ENCODE assay signal across 3 cellular contexts in genomic region chr9:36828574-36829141, GRCh38.
A peak's percentile ranks its signal among the peaks of the same experiment; 100 is the strongest.
TF ChIP-seq lines count a peak whose summit lies in the region.

No MANE protein-coding gene starts in this region.

TF ChIP-seq in IMR-90, 13 proteins besides CTCF, POLR2A, EP300 and RAD21:
- TF ChIP-seq ELK1 (IDR thresholded peaks at IDR 0.05; ENCODE audit: borderline replicate concordance, low read depth, low read length) (no peak), CEBPB (IDR thresholded peaks at IDR 0.05; ENCODE audit: low read depth, low read length) (no peak), MAFK (IDR thresholded peaks at IDR 0.05; ENCODE audit: low read depth, low read length) (no peak), RFX5 (IDR thresholded peaks at IDR 0.05; ENCODE audit: low read depth, low read length) (no peak), NFE2L2 (IDR thresholded peaks at IDR 0.05; ENCODE audit: low read depth, low read length) (no peak)

TF ChIP-seq in GM12878, 131 proteins besides CTCF, POLR2A, EP300 and RAD21:
- TF ChIP-seq PAX5 (IDR thresholded peaks at IDR 0.05; ENCODE audit: borderline replicate concordance, low read depth, low read length) (peak; percentile 43; the same call in 1 of the 2 replicates), HDGF (IDR thresholded peaks at IDR 0.05) (no peak)

TF ChIP-seq in GM23338, 12 proteins besides CTCF, POLR2A, EP300 and RAD21:
- TF ChIP-seq JUNB (IDR thresholded peaks at IDR 0.05; ENCODE audit: unreplicated experiment) (no peak), ZNF114 (CRISPR knock-in tag; IDR thresholded peaks at IDR 0.05) (no peak), ETS1 (IDR thresholded peaks at IDR 0.05) (no peak), POLR2AphosphoS5 (IDR thresholded peaks at IDR 0.05; ENCODE audit: low read depth) (no peak)
